9 cellular contexts compared by ENCODE assay signal in genomic region chr2:101223814-101224231, GRCh38. TPM values are rescaled to one million over a fixed set of nuclear protein-coding genes. Genes with fewer than 3 reads are reported as not detected.
DNase-seq lines count a peak whose midpoint lies in the region; ATAC-seq, FAIRE-seq and TF ChIP-seq lines count a peak whose summit lies in the region.
"Had no signal": no experiment of that assay in that cellular context is flagged by ENCODE, and none has a peak within 500 bp of the region (broad histone marks: within the 10 kb centered on the region; RNA-seq: fewer than 3 reads in every experiment).

No MANE protein-coding gene starts in this region.

- no peaks in the 10 kb centered on the region for H3K27me3 Mint-ChIP-seq in astrocyte (ENCODE audit: low read depth, unreplicated experiment)

- H3K27ac Mint-ChIP-seq in astrocyte (ENCODE audit: unreplicated experiment): no peak overlapping the region

- no peak for TF ChIP-seq CTCF in astrocyte (IDR thresholded peaks at IDR 0.05; ENCODE audit: insufficient read depth, low read depth, low read length)
- no peak for TF ChIP-seq CTCF in transverse colon (IDR thresholded peaks at IDR 0.05)
- TF ChIP-seq CTCF in omental fat pad (IDR thresholded peaks at IDR 0.05): no peak

- H3K79me2 ChIP-seq in astrocyte (ENCODE audit: insufficient read depth, low read length): no peaks in the 10 kb centered on the region

- H3K4me1 ChIP-seq in astrocyte (ENCODE audit: insufficient read depth, low read length): no peaks in the 10 kb centered on the region
- H3K4me1 ChIP-seq in transverse colon: peaks cover 0 to 4% (median 0%) of the 10 kb centered on the region in 4 donors

- no peaks in the 10 kb centered on the region for H3K36me3 Mint-ChIP-seq in astrocyte (ENCODE audit: low read depth, unreplicated experiment)

- peaks cover 6% of the 10 kb centered on the region for H3K4me1 Mint-ChIP-seq in astrocyte (ENCODE audit: low read depth, unreplicated experiment)

- no peak overlapping the region for H3K27ac ChIP-seq in astrocyte (ENCODE audit: low read depth, low read length)
- H3K27ac ChIP-seq in transverse colon: peak overlapping the region in 1 of 4 donors; percentile 21
- H3K27ac ChIP-seq: 22Rv1 had no signal

- DNase-seq in NCI-H187 (lab: John Stamatoyannopoulos, UW) (peak; percentile 2 to 4), NCI-H187 treated with DMSO at 0.1 percent for 48 hours (lab: John Stamatoyannopoulos, UW) (no peak), SKM-1 (lab: John Stamatoyannopoulos, UW; ENCODE audit: unreplicated experiment) (peak; percentile 77), astrocyte (ENCODE audit: low read depth) (peak; percentile 9), transverse colon (peak; percentile 51), omental fat pad (ENCODE audit: low spot score) (no peak), foreskin melanocyte (no peak)

- no peak overlapping the region for H3K9ac ChIP-seq in astrocyte (ENCODE audit: low read length)

- H3K9me3 ChIP-seq in astrocyte (ENCODE audit: insufficient read depth, low read depth, low read length) (no peaks in the 10 kb centered on the region), transverse colon (no peaks in the 10 kb centered on the region)

- H3K4me3 Mint-ChIP-seq in astrocyte (ENCODE audit: unreplicated experiment): no peak overlapping the region

- in situ Hi-C loops in transverse colon (cut with MboI; ENCODE audit: low pct_ligation_motif_present in 1 of 4, low pct_unique_long_range_greater_than_20kb in 1 of 4, low sequenced_read_pairs in 3 of 4): loop anchor here in 2 of 4 donors (25.0 kb wide), 1 partner anchor 212 kb away; the partner anchor contains the start of gene RPL31 (in 2 of the 2)

- no peak for TF ChIP-seq POLR2A in transverse colon (IDR thresholded peaks at IDR 0.05)

- no peaks in the 10 kb centered on the region for H3K27me3 ChIP-seq in astrocyte (ENCODE audit: insufficient read depth, low read length)
- H3K27me3 ChIP-seq in transverse colon: no peaks in the 10 kb centered on the region

- WGBS in transverse colon (ENCODE audit: low coverage in 1 of 2), 2 donors: 53 to 67% methylated on average over 4 to 7 of the region's 7 CpGs

- TF ChIP-seq EP300 in transverse colon (IDR thresholded peaks at IDR 0.05; ENCODE audit: low read depth): no peak

- FAIRE-seq in astrocyte (lab: Jason Lieb, UNC): no peak

- H3K4me3 ChIP-seq in astrocyte (ENCODE audit: insufficient read depth, low read depth, low read length) (no peak overlapping the region), transverse colon (no peak overlapping the region)

- no peaks in the 10 kb centered on the region for H3K9me3 Mint-ChIP-seq in astrocyte (ENCODE audit: unreplicated experiment)

- H3K4me2 ChIP-seq in astrocyte (ENCODE audit: low read length): no peak overlapping the region

- no peaks in the 10 kb centered on the region for H3K36me3 ChIP-seq in astrocyte (ENCODE audit: insufficient read depth, low read length)
- no peaks in the 10 kb centered on the region for H3K36me3 ChIP-seq in transverse colon

- no peak overlapping the region for H2AFZ ChIP-seq in astrocyte (ENCODE audit: low read depth, low read length)

- ATAC-seq in HG03097 (IDR thresholded peaks at IDR 0.05; ENCODE audit: low FRiP score, unreplicated experiment) (peak; percentile 98), omental fat pad (ENCODE audit: low FRiP score) (no peak)

- H4K20me1 ChIP-seq in astrocyte (ENCODE audit: insufficient read depth, low read length): no peaks in the 10 kb centered on the region

- intact Hi-C loops in transverse colon (cut with DNase I; ENCODE audit: low total_unique reads): no loop called here

RNA-seq across cellular contexts. Expression of gene CNOT11, which starts 28.9 kb away (rescaled TPM):
- 36.7 and 37.0 TPM in 2 replicates for total RNA-seq in astrocyte
- 10 to 100 TPM; 36.8 to 48.4 (median 37.6) TPM for total RNA-seq in transverse colon
- total RNA-seq in omental fat pad: 10 to 100 TPM; 18.4 to 28.5 (median 22.8) TPM

Comparison
In these comparisons a context has a peak if more than half of its experiments do, and no peak if none do; other contexts are left out.
1. DNase-seq: peak in NCI-H187 (2 of 2), SKM-1 (single experiment), astrocyte (single experiment) and transverse colon (single experiment); none in NCI-H187 treated with DMSO at 0.1 percent for 48 hours (single experiment), omental fat pad (single experiment) and foreskin melanocyte (single experiment).